ENCODE assay signal across 21 cellular contexts in genomic region chr12:113268136-113268535, GRCh38. TPM values are rescaled to one million over a fixed set of nuclear protein-coding genes. Genes with fewer than 3 reads are reported as not detected.
A peak's percentile ranks its signal among the peaks of the same experiment; 100 is the strongest.
DNase-seq lines count a peak whose midpoint lies in the region; ATAC-seq and TF ChIP-seq lines count a peak whose summit lies in the region.
"Had no signal": no experiment of that assay in that cellular context is flagged by ENCODE, and none has a peak within 500 bp of the region (broad histone marks: within the 10 kb centered on the region; RNA-seq: fewer than 3 reads in every experiment).

No MANE protein-coding gene starts in this region.

- no peak overlapping the region for H4K5ac ChIP-seq in H9 (ENCODE audit: insufficient read length, low read depth, low read length)

- H3K14ac ChIP-seq in H9 (ENCODE audit: insufficient read depth, low read length) = no peak overlapping the region

- no peak overlapping the region for H2BK20ac ChIP-seq in H9 (ENCODE audit: low read depth, low read length, poor library complexity, severe bottlenecking)

- no peaks in the 10 kb centered on the region for H3K9me3 ChIP-seq in H9 (ENCODE audit: control insufficient read depth, low read depth, low read length)
- no peaks in the 10 kb centered on the region for H3K9me3 ChIP-seq in mucosa of rectum (ENCODE audit: control insufficient read depth in 2 of 2, low read length in 2 of 2)
- H3K9me3 ChIP-seq: BLaER1 had no signal

- no peak for TF ChIP-seq CTCF in H9 (conservative IDR thresholded peaks at IDR 0.05)

- H3K4me3 ChIP-seq in mucosa of rectum (ENCODE audit: low read length in 2 of 2) = no peak overlapping the region
- H3K4me3 ChIP-seq: BLaER1, K562 had no signal

- no peak overlapping the region for H3T11ph ChIP-seq in H9 (ENCODE audit: low read length)

- H3K36me3 ChIP-seq in mucosa of rectum (ENCODE audit: control insufficient read depth in 2 of 2, insufficient read depth in 2 of 2, low read length in 2 of 2) = peaks cover 35 to 58% of the 10 kb centered on the region in 2 donors
- H3K36me3 ChIP-seq: BLaER1 had no signal

- H3K4me1 ChIP-seq in H9 (ENCODE audit: insufficient read depth, low read length) = no peaks in the 10 kb centered on the region
- peaks cover 3 to 5% of the 10 kb centered on the region in 2 donors for H3K4me1 ChIP-seq in mucosa of rectum (ENCODE audit: control insufficient read depth in 2 of 2, insufficient read depth in 2 of 2, low read length in 2 of 2)

- no peak overlapping the region for H3K56ac ChIP-seq in H9 (ENCODE audit: insufficient read length, low read depth, low read length)

- no peak overlapping the region for H4K91ac ChIP-seq in H9 (ENCODE audit: insufficient read length, low read depth, low read length)

- H3K4ac ChIP-seq in H9 (ENCODE audit: low read depth, low read length) = no peak overlapping the region

- H2BK120ac ChIP-seq in H9 (ENCODE audit: low read depth, low read length, poor library complexity, severe bottlenecking) = no peak overlapping the region

- no peak overlapping the region for H2BK5ac ChIP-seq in H9 (ENCODE audit: insufficient read length, low read length)

- intact Hi-C loops in Right ventricle myocardium inferior (cut with DNase I) (no loop called here), left ventricle myocardium superior (cut with micrococcal nuclease) (loop anchor here (10.0 kb wide), 1 partner anchor 73 kb away; no protein-coding TSS in a partner anchor)
- intact Hi-C loops in dendritic cell treated with granulocyte-macrophage colony-stimulating factor and Interleukin-4, amounts not matched to agents 40 ng/mL and 50 ng/mL, for 4 days (cut with micrococcal nuclease) = no loop called here

- no peaks in the 10 kb centered on the region for H4K20me1 ChIP-seq in H9 (ENCODE audit: control insufficient read depth, insufficient read depth, insufficient read length)
- H4K20me1 ChIP-seq: BLaER1 had no signal

- H3K4me1 Mint-ChIP-seq in H9 = peaks cover 6 to 11% of the 10 kb centered on the region in 2 experiments
- H3K4me1 Mint-ChIP-seq in dendritic cell treated with granulocyte-macrophage colony-stimulating factor and Interleukin-4, amounts not matched to agents 40 ng/mL and 50 ng/mL, for 4 days (ENCODE audit: low read depth) = peaks cover 81% of the 10 kb centered on the region

- DNase-seq in Right ventricle myocardium inferior (ENCODE audit: missing footprints) (peak; percentile 62), left ventricle myocardium superior (no peak), H9 (no peak), DMS153 treated with DMSO at 0.1 percent for 48 hours (lab: John Stamatoyannopoulos, UW; ENCODE audit: unreplicated experiment) (no peak), MV-4-11 (lab: John Stamatoyannopoulos, UW) (no peak)
- no peak for DNase-seq in stimulated activated CD8-positive, alpha-beta memory T cell treated with anti-CD3 and anti-CD28 coated beads, Interleukin-4, amount 100 ng/mL, for 48 hours
- DNase-seq: CD4-positive, CD25-positive, alpha-beta regulatory T cell; DMS153; H7; Kasumi-1; NCI-H1105 treated with DMSO at 0.1 percent for 48 hours; NCI-H2029; NCI-H446; NCI-H526; NCI-H82; RPMI8226; SHP77 treated with DMSO at 0.1 percent for 48 hours had no signal

- H2BK12ac ChIP-seq in H9 (ENCODE audit: insufficient read length, low read depth, low read length) = no peak overlapping the region

- no peaks in the 10 kb centered on the region for H3K9me3 Mint-ChIP-seq in H9
- no peaks in the 10 kb centered on the region for H3K9me3 Mint-ChIP-seq in dendritic cell treated with granulocyte-macrophage colony-stimulating factor and Interleukin-4, amounts not matched to agents 40 ng/mL and 50 ng/mL, for 4 days
- H3K9me3 Mint-ChIP-seq: CD4-positive, CD25-positive, alpha-beta regulatory T cell had no signal

- no CpG with 5 or more reads among the region's 12 CpGs for WGBS in H9 (ENCODE audit: extremely low coverage, insufficient read length, low lambda C conversion rate)

- no peaks in the 10 kb centered on the region for H3K27me3 Mint-ChIP-seq in H9 (ENCODE audit: low read depth)
- no peaks in the 10 kb centered on the region for H3K27me3 Mint-ChIP-seq in dendritic cell treated with granulocyte-macrophage colony-stimulating factor and Interleukin-4, amounts not matched to agents 40 ng/mL and 50 ng/mL, for 4 days
- H3K27me3 Mint-ChIP-seq: CD4-positive, CD25-positive, alpha-beta regulatory T cell had no signal

- H3K36me3 Mint-ChIP-seq in H9 (ENCODE audit: insufficient read depth in 1 of 3, low read depth in 3 of 3) = peaks cover 3 to 22% (median 15%) of the 10 kb centered on the region in 3 experiments; a peak in 5 of 7 replicates
- peaks cover 97% of the 10 kb centered on the region for H3K36me3 Mint-ChIP-seq in dendritic cell treated with granulocyte-macrophage colony-stimulating factor and Interleukin-4, amounts not matched to agents 40 ng/mL and 50 ng/mL, for 4 days (ENCODE audit: low read depth)

- no peak overlapping the region for H3K4me2 ChIP-seq in H9 (ENCODE audit: insufficient read depth, insufficient read length, low read length)
- H3K4me2 ChIP-seq: BLaER1 had no signal

- H3K23ac ChIP-seq in H9 (ENCODE audit: insufficient read length, low read depth, low read length) = no peak overlapping the region

- H3K9ac ChIP-seq in H9 (ENCODE audit: extremely low read depth, insufficient read length, low read length) = no peak overlapping the region
- H3K9ac ChIP-seq in mucosa of rectum (ENCODE audit: low read depth in 1 of 2, low read length in 2 of 2) = no peak overlapping the region
- H3K9ac ChIP-seq: BLaER1 had no signal

- H3K27me3 ChIP-seq in H9 (ENCODE audit: insufficient read depth, low read length) = no peaks in the 10 kb centered on the region
- no peaks in the 10 kb centered on the region for H3K27me3 ChIP-seq in mucosa of rectum (ENCODE audit: control insufficient read depth in 2 of 2, insufficient read depth in 2 of 2, low read length in 2 of 2)
- H3K27me3 ChIP-seq: BLaER1 had no signal

- H2BK15ac ChIP-seq in H9 (ENCODE audit: low read depth, low read length) = no peak overlapping the region

- no peaks in the 10 kb centered on the region for H3K23me2 ChIP-seq in H9 (ENCODE audit: insufficient read length, low read depth, low read length, poor library complexity, severe bottlenecking)

- no peak overlapping the region for H3K27ac ChIP-seq in H9 (ENCODE audit: insufficient read length, low read depth, low read length)
- peak overlapping the region; percentile 46 to 65 for H3K27ac ChIP-seq in mucosa of rectum (ENCODE audit: low read depth in 2 of 2, low read length in 2 of 2)
- H3K27ac ChIP-seq: BLaER1 had no signal

- H3K4me3 Mint-ChIP-seq in H9 = no peak overlapping the region
- no peak overlapping the region for H3K4me3 Mint-ChIP-seq in dendritic cell treated with granulocyte-macrophage colony-stimulating factor and Interleukin-4, amounts not matched to agents 40 ng/mL and 50 ng/mL, for 4 days
- H3K4me3 Mint-ChIP-seq: CD4-positive, CD25-positive, alpha-beta regulatory T cell had no signal

- H3K79me2 ChIP-seq in H9 (ENCODE audit: insufficient read depth, low read length) = no peaks in the 10 kb centered on the region

- H4K8ac ChIP-seq in H9 (replicated peaks; ENCODE audit: insufficient read length, low read depth, low read length) = no peak overlapping the region

- ATAC-seq in Right ventricle myocardium inferior (no peak), left ventricle myocardium superior (no peak)
- ATAC-seq: K562 had no signal

- H3K27ac Mint-ChIP-seq in H9 = peak overlapping the region in 2 of 3 experiments; percentile 55 to 71; a peak in 2 of 7 replicates
- peak overlapping the region; percentile 37 for H3K27ac Mint-ChIP-seq in dendritic cell treated with granulocyte-macrophage colony-stimulating factor and Interleukin-4, amounts not matched to agents 40 ng/mL and 50 ng/mL, for 4 days

- H3K18ac ChIP-seq in H9 (ENCODE audit: insufficient read length, low read depth, low read length) = no peak overlapping the region

- H2AFZ ChIP-seq in H9 (ENCODE audit: low read length) = no peak overlapping the region

- H2AK5ac ChIP-seq in H9 (ENCODE audit: insufficient read length, low read length) = no peak overlapping the region

- H3K79me1 ChIP-seq in H9 (ENCODE audit: insufficient read depth, low read depth, low read length, poor library complexity, severe bottlenecking) = no peaks in the 10 kb centered on the region

RNA-seq across cellular contexts. Expression of gene TPCN1, which starts 46.9 kb away (rescaled TPM):
- total RNA-seq in Right ventricle myocardium inferior = 120 TPM
- 145 TPM for total RNA-seq in left ventricle myocardium superior
- 13.5 and 16.1 TPM in 2 replicates for total RNA-seq in H9 (2021)
